In genomic region chr12:77116277-77116676, GRCh38 we compare ENCODE assay signal across 1 cellular context.
TF ChIP-seq lines count a peak whose summit lies in the region.

No MANE protein-coding gene starts in this region.

TF ChIP-seq in endothelial cell of umbilical vein, 7 proteins besides CTCF, POLR2A, EP300 and RAD21:
- TF ChIP-seq, protein P1, sequence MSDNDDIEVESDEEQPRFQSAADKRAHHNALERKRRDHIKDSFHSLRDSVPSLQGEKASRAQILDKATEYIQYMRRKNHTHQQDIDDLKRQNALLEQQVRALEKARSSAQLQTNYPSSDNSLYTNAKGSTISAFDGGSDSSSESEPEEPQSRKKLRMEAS (IDR thresholded peaks at IDR 0.05; ENCODE audit: insufficient read depth, insufficient read length) = no peak
- TF ChIP-seq JUN (IDR thresholded peaks at IDR 0.05; ENCODE audit: borderline replicate concordance, insufficient read depth, insufficient read length, low read depth) (no peak), MYC (IDR thresholded peaks at IDR 0.05; ENCODE audit: low read depth, low read length) (no peak), GATA2 (IDR thresholded peaks at IDR 0.05; ENCODE audit: insufficient read depth, insufficient read length, low read depth, low read length) (peak; percentile 35), POLR2AphosphoS5 (IDR thresholded peaks at IDR 0.05; ENCODE audit: insufficient read depth, low read depth, low read length) (peak; percentile 56), FOS (IDR thresholded peaks at IDR 0.05; ENCODE audit: borderline replicate concordance, insufficient read depth, low read length) (peak; percentile 86), EZH2 (IDR thresholded peaks at IDR 0.05; ENCODE audit: borderline replicate concordance, low read depth, low read length, severe bottlenecking) (no peak)
